ENCODE assay signal across 1 cellular context in genomic region chr1:156128749-156129682, GRCh38.
TF ChIP-seq lines count a peak whose summit lies in the region.

No MANE protein-coding gene starts in this region.

TF ChIP-seq in K562, 482 proteins besides CTCF, POLR2A, EP300 and RAD21 (continued from another document):
- no peak for TF ChIP-seq CREB1 (IDR thresholded peaks at IDR 0.05)
- no peak for TF ChIP-seq CREB1 (CRISPR knock-in tag; IDR thresholded peaks at IDR 0.05)
- TF ChIP-seq KDM4B (IDR thresholded peaks at IDR 0.05; ENCODE audit: borderline replicate concordance in 2 of 2, low read depth in 1 of 2): no peak
- TF ChIP-seq ZNF3 (CRISPR knock-in tag; IDR thresholded peaks at IDR 0.05): no peak
- no peak for TF ChIP-seq SIN3A (IDR thresholded peaks at IDR 0.05; ENCODE audit: borderline replicate concordance in 2 of 2, control insufficient read depth in 1 of 2, low read depth in 2 of 2, low read length in 2 of 2)
- TF ChIP-seq AFF4 (CRISPR knock-in tag; IDR thresholded peaks at IDR 0.05): no peak
- no peak for TF ChIP-seq ZNF785 (CRISPR knock-in tag; IDR thresholded peaks at IDR 0.05)
- TF ChIP-seq HLTF (IDR thresholded peaks at IDR 0.05): no peak
- no peak for TF ChIP-seq RBM22 (IDR thresholded peaks at IDR 0.05; ENCODE audit: low read depth, low read length, poor library complexity, severe bottlenecking)
- no peak for TF ChIP-seq KHSRP (IDR thresholded peaks at IDR 0.05)
- no peak for TF ChIP-seq ZNF12 (CRISPR knock-in tag; IDR thresholded peaks at IDR 0.05)
- TF ChIP-seq EP400 (IDR thresholded peaks at IDR 0.05): no peak
- no peak for TF ChIP-seq MTA3 (IDR thresholded peaks at IDR 0.05; ENCODE audit: borderline replicate concordance)
- TF ChIP-seq NFRKB (IDR thresholded peaks at IDR 0.05; ENCODE audit: low read depth): no peak
- TF ChIP-seq NFXL1 (CRISPR knock-in tag; IDR thresholded peaks at IDR 0.05): no peak
TF ChIP-seq in K562: peak in this region for 0.
